10 cellular contexts compared by ENCODE assay signal in the genomic region with DNA sequence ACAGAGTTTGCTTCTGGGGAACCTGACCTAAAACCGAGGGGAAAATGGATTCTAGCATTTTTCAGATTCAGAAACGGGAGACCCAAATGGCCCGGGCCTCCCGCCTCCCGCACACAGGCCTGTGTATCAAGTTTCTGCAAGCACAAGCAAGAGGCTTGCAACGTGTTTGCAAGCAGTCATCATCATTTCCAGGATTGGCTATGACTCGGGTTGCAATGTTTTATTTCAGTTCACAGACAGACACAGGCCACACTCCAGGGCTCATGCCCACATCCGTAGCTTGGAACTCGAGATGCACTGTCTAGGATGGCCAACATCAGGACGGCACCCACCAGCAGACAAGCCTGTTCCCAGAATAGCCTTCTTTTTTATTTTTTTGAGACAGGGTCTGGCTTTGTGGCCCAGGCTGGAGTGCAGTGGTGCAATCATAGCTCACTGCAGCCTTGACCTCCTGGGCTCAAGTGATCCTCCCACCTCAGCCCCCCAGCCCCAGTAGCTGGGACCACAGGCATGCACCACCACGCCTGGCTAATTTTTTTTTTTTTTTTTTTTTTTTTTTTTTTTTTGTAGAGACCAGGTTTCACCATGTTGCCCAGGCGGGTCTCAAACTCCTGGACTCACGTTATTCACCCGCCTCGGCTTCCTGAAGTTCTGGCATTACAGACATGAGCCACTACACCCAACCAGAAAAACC.
DNase-seq lines count a peak whose midpoint lies in the region; ATAC-seq, FAIRE-seq and TF ChIP-seq lines count a peak whose summit lies in the region.
"Had no signal": no experiment of that assay in that cellular context is flagged by ENCODE, and none has a peak within 500 bp of the region (broad histone marks: within the 10 kb centered on the region; RNA-seq: fewer than 3 reads in every experiment).

No MANE protein-coding gene starts in this region.

- no peak overlapping the region for H2BK120ac ChIP-seq in H1 (replicated peaks; ENCODE audit: low read depth, low read length)
- no peak overlapping the region for H2BK120ac ChIP-seq in mesenchymal stem cell (ENCODE audit: low read depth, low read length)

- TF ChIP-seq RAD21 in H1 (IDR thresholded peaks at IDR 0.05 in 1 of 2, conservative IDR thresholded peaks at IDR 0.05 in 1 of 2; ENCODE audit: low read depth in 2 of 2, low read length in 2 of 2), result no peak

- H3K27me3 Mint-ChIP-seq in activated CD4-positive, alpha-beta T cell treated with anti-CD3 and anti-CD28 coated beads for 36 hours, result no peaks in the 10 kb centered on the region

- FAIRE-seq in H1 (lab: Jason Lieb, UNC), result no peak

- H3K14ac ChIP-seq in H1 (ENCODE audit: insufficient read length) (no peak overlapping the region), mesenchymal stem cell (ENCODE audit: low read length in 2 of 2) (no peak overlapping the region)

- H3K36me3 Mint-ChIP-seq in activated CD4-positive, alpha-beta T cell treated with anti-CD3 and anti-CD28 coated beads for 36 hours (ENCODE audit: low read depth), result no peaks in the 10 kb centered on the region

- peak; percentile 50 for ATAC-seq in activated CD4-positive, alpha-beta T cell treated with anti-CD3 and anti-CD28 coated beads for 36 hours
- no peak for ATAC-seq in left colon

- no peak for TF ChIP-seq CTCF in H1 (IDR thresholded peaks at IDR 0.05; ENCODE audit: control extremely low read depth in 1 of 3, insufficient read depth in 1 of 3, low read depth in 1 of 3, low read length in 3 of 3)
- TF ChIP-seq CTCF in transverse colon (IDR thresholded peaks at IDR 0.05), result no peak

- peak overlapping the region; percentile 28 for H3K27ac Mint-ChIP-seq in activated CD4-positive, alpha-beta T cell treated with anti-CD3 and anti-CD28 coated beads for 36 hours

- H3K9ac ChIP-seq in H1 (replicated peaks in 1 of 4; ENCODE audit: extremely low read depth in 1 of 4, low read depth in 3 of 4, low read length in 3 of 4), result no peak overlapping the region
- H3K9ac ChIP-seq in mesenchymal stem cell (ENCODE audit: low read length), result peak overlapping the region; percentile 89

- peaks cover 15% of the 10 kb centered on the region for H3K4me1 Mint-ChIP-seq in activated CD4-positive, alpha-beta T cell treated with anti-CD3 and anti-CD28 coated beads for 36 hours

- H2BK15ac ChIP-seq in H1 (ENCODE audit: low read length), result no peak overlapping the region
- no peak overlapping the region for H2BK15ac ChIP-seq in mesenchymal stem cell (ENCODE audit: low read depth, poor library complexity, severe bottlenecking)

- POLR2A ChIA-PET in activated CD4-positive, alpha-beta T cell treated with anti-CD3 and anti-CD28 coated beads for 36 hours (lab: Charles Lee), result no interaction called here
- POLR2A ChIA-PET in H1 (lab: Charles Lee; ENCODE audit: partially characterized antibody), result interaction anchor here (0.7 to 2.2 kb wide), 2 partner anchors 28 to 192 kb away, joined by 3 to 8 read pairs; no protein-coding TSS in a partner anchor

- H2BK12ac ChIP-seq in H1 (ENCODE audit: low read depth, low read length) (no peak overlapping the region), mesenchymal stem cell (ENCODE audit: low read length in 2 of 2) (no peak overlapping the region)

- peak; percentile 15 for DNase-seq in activated CD4-positive, alpha-beta T cell treated with anti-CD3 and anti-CD28 coated beads for 36 hours
- no peak for DNase-seq in activated CD4-positive, alpha-beta T cell treated with anti-CD3 and anti-CD28 coated beads for 4 hours
- DNase-seq in H1 (ENCODE audit: low read depth in 1 of 2, low spot score in 2 of 2), result no peak
- DNase-seq in mesenchymal stem cell, result peak; percentile 53
- no peak for DNase-seq in transverse colon
- DNase-seq in retina, result no peak
- DNase-seq in DMS79 (lab: John Stamatoyannopoulos, UW), result no peak
- no peak for DNase-seq in left colon
- DNase-seq: effector CD4-positive, alpha-beta T cell; WERI-Rb-1 had no signal

- no peaks in the 10 kb centered on the region for H3K9me3 Mint-ChIP-seq in activated CD4-positive, alpha-beta T cell treated with anti-CD3 and anti-CD28 coated beads for 36 hours (ENCODE audit: low read depth)

- H2BK20ac ChIP-seq in H1 (ENCODE audit: low read length), result no peak overlapping the region

- H4K20me1 ChIP-seq in H1 (replicated peaks in 1 of 2; ENCODE audit: control insufficient read depth in 1 of 2, insufficient read depth in 2 of 2, low read length in 2 of 2), result no peaks in the 10 kb centered on the region

- 0 out of 2 replicates have a peak overlapping the region, but pooled peaks have one; percentile 36 for H3K18ac ChIP-seq in H1 (ENCODE audit: extremely low read depth, low read length)
- no peak overlapping the region for H3K18ac ChIP-seq in mesenchymal stem cell (ENCODE audit: low read depth in 1 of 2, low read length in 2 of 2)

- H3K4me3 Mint-ChIP-seq in activated CD4-positive, alpha-beta T cell treated with anti-CD3 and anti-CD28 coated beads for 36 hours, result no peak overlapping the region

- H3K56ac ChIP-seq in H1 (replicated peaks; ENCODE audit: insufficient read length, low read depth, low read length), result no peak overlapping the region

- no peaks in the 10 kb centered on the region for H3K23me2 ChIP-seq in H1 (ENCODE audit: low read depth, low read length)

- peaks cover 9 to 27% of the 10 kb centered on the region in 2 experiments; a peak in 3 of 4 replicates for H3K9me3 ChIP-seq in H1 (ENCODE audit: insufficient read depth in 2 of 2, low read depth in 1 of 2, low read length in 1 of 2)
- H3K9me3 ChIP-seq in mesenchymal stem cell (ENCODE audit: control insufficient read depth, low read length), result no peaks in the 10 kb centered on the region
- no peaks in the 10 kb centered on the region for H3K9me3 ChIP-seq in transverse colon

- H3K4me3 ChIP-seq in H1 (ENCODE audit: extremely low read depth in 1 of 4, insufficient read depth in 2 of 4, low read depth in 3 of 4, low read length in 4 of 4) (peak overlapping the region in 1 of 4 experiments; percentile 31; a peak in 2 of 8 replicates), mesenchymal stem cell (ENCODE audit: insufficient read depth in 1 of 2, low read depth in 1 of 2, low read length in 2 of 2) (peak overlapping the region in 1 of 2 experiments; percentile 71), transverse colon (no peak overlapping the region)

- whole genome bisulfite sequencing in H1 (ENCODE audit: extremely low coverage in 1 of 2, insufficient coverage in 1 of 2, insufficient read length in 1 of 2, insufficient replicate concordance in 2 of 2, low coverage in 1 of 2, low lambda C conversion rate in 2 of 2, missing lambda C conversion rate in 1 of 2), 2 experiments, result 78% methylated on average over 14 of the region's 15 CpGs; no CpG with 5 or more reads in 1 of the 2 experiments
- 79% methylated on average over 14 of the region's 15 CpGs for WGBS in mesenchymal stem cell
- WGBS in transverse colon (ENCODE audit: low coverage in 1 of 2), 2 donors, result 40 to 73% methylated on average over 2 to 15 of the region's 15 CpGs

- peaks cover 0 to 10% (median under 1%) of the 10 kb centered on the region in 4 experiments; a peak in 4 of 7 replicates for H3K4me1 ChIP-seq in H1 (replicated peaks in 1 of 4; ENCODE audit: control insufficient read depth in 3 of 4, insufficient read depth in 4 of 4, low read length in 3 of 4)
- H3K4me1 ChIP-seq in mesenchymal stem cell (ENCODE audit: control insufficient read depth, insufficient read depth, low read depth, low read length), result peaks cover 16% of the 10 kb centered on the region
- H3K4me1 ChIP-seq in transverse colon, result peaks cover 0 to 10% (median 0%) of the 10 kb centered on the region in 4 donors

- H3K23ac ChIP-seq in H1 (ENCODE audit: insufficient read length), result no peak overlapping the region
- no peak overlapping the region for H3K23ac ChIP-seq in mesenchymal stem cell (ENCODE audit: low read length in 2 of 2)

- H3K4me2 ChIP-seq in H1 (ENCODE audit: insufficient read depth in 1 of 2, low read depth in 2 of 2, low read length in 2 of 2) (peak overlapping the region; percentile 59 to 60; a peak in 3 of 4 replicates), mesenchymal stem cell (ENCODE audit: low read length, poor library complexity, severe bottlenecking) (peak overlapping the region; percentile 38)

- no peaks in the 10 kb centered on the region for H3K79me2 ChIP-seq in H1 (ENCODE audit: control insufficient read depth in 1 of 2, insufficient read depth in 2 of 2, low read length in 2 of 2)

- no peaks in the 10 kb centered on the region for H3K36me3 ChIP-seq in H1 (ENCODE audit: control insufficient read depth in 2 of 4, insufficient read depth in 4 of 4, low read length in 3 of 4)
- no peaks in the 10 kb centered on the region for H3K36me3 ChIP-seq in mesenchymal stem cell (ENCODE audit: control insufficient read depth in 1 of 2, insufficient read depth in 2 of 2, low read depth in 1 of 2, low read length in 2 of 2)
- H3K36me3 ChIP-seq in transverse colon, result no peaks in the 10 kb centered on the region
- H3K36me3 ChIP-seq: WERI-Rb-1 had no signal

- H4K5ac ChIP-seq in H1 (ENCODE audit: insufficient read length, low read depth, low read length), result no peak overlapping the region

- H2BK5ac ChIP-seq in H1 (ENCODE audit: low read depth, low read length), result peak overlapping the region; percentile 22; the same call in 1 of the 2 replicates
- H2BK5ac ChIP-seq in mesenchymal stem cell (ENCODE audit: low read depth, low read length, poor library complexity, severe bottlenecking), result no peak overlapping the region

- H4K8ac ChIP-seq in H1 (ENCODE audit: extremely low read depth, insufficient read depth, low read length) (0 out of 2 replicates have a peak overlapping the region, but pooled peaks have one; percentile 66), mesenchymal stem cell (ENCODE audit: low read length) (no peak overlapping the region)

- H3K4ac ChIP-seq in H1 (replicated peaks; ENCODE audit: insufficient read length, low read depth, low read length), result no peak overlapping the region
- H3K4ac ChIP-seq in mesenchymal stem cell (ENCODE audit: low read depth in 1 of 2, low read length in 2 of 2), result no peak overlapping the region

- CTCF ChIA-PET in activated CD4-positive, alpha-beta T cell treated with anti-CD3 and anti-CD28 coated beads for 36 hours (lab: Charles Lee), result interaction anchor here (0.7 to 1.3 kb wide), 2 partner anchors 19 to 140 kb away, joined by 3 read pairs; no protein-coding TSS in a partner anchor
- CTCF ChIA-PET in H1 (lab: Charles Lee; ENCODE audit: partially characterized antibody), result interaction anchor here (1.0 to 6.7 kb wide), 3 partner anchors 9 to 156 kb away, joined by 3 to 32 read pairs (median 4); no protein-coding TSS in a partner anchor

- no peak for TF ChIP-seq POLR2A in H1 (IDR thresholded peaks at IDR 0.05; ENCODE audit: control extremely low read depth in 1 of 2, low read depth in 2 of 2, low read length in 2 of 2)
- TF ChIP-seq POLR2A in transverse colon (IDR thresholded peaks at IDR 0.05), result no peak

- TF ChIP-seq EP300 in H1 (IDR thresholded peaks at IDR 0.05; ENCODE audit: borderline replicate concordance in 1 of 2, low read depth in 2 of 2, low read length in 2 of 2) (no peak), transverse colon (IDR thresholded peaks at IDR 0.05; ENCODE audit: low read depth) (no peak)

- no peak overlapping the region for H3K27ac ChIP-seq in H1 (ENCODE audit: low read depth, low read length)
- peak overlapping the region; percentile 68 for H3K27ac ChIP-seq in mesenchymal stem cell (ENCODE audit: low read length, poor library complexity, severe bottlenecking)
- peak overlapping the region; percentile 21 to 56 (median 43) for H3K27ac ChIP-seq in transverse colon
- H3K27ac ChIP-seq: WERI-Rb-1 had no signal

- H3K79me1 ChIP-seq in H1 (ENCODE audit: low read depth, low read length) (no peaks in the 10 kb centered on the region), mesenchymal stem cell (replicated peaks; ENCODE audit: low read length, poor library complexity, severe bottlenecking) (no peaks in the 10 kb centered on the region)

- H2AFZ ChIP-seq in H1 (ENCODE audit: low read length) (no peak overlapping the region; the same call in 1 of the 2 replicates), mesenchymal stem cell (ENCODE audit: low read depth, low read length) (no peak overlapping the region)

- H4K91ac ChIP-seq in H1 (replicated peaks; ENCODE audit: insufficient read length, low read length) (no peak overlapping the region), mesenchymal stem cell (ENCODE audit: low read length) (no peak overlapping the region)

- intact Hi-C loops in activated CD4-positive, alpha-beta T cell treated with anti-CD3 and anti-CD28 coated beads for 36 hours (cut with DNase I, micrococcal nuclease), result loop anchor here in 1 of 2 experiments (10.0 kb wide), 1 partner anchor 471 kb away; no protein-coding TSS in a partner anchor
- intact Hi-C loops in transverse colon (cut with DNase I; ENCODE audit: low total_unique reads) (no loop called here), left colon (cut with DNase I, micrococcal nuclease) (no loop called here)

- in situ Hi-C loops in transverse colon (cut with MboI; ENCODE audit: low pct_ligation_motif_present in 1 of 4, low pct_unique_long_range_greater_than_20kb in 1 of 4, low sequenced_read_pairs in 3 of 4), result loop anchor here in 3 of 4 donors (25.0 kb wide), 2 partner anchors 148 to 473 kb away; no protein-coding TSS in a partner anchor

- H2AK5ac ChIP-seq in H1 (ENCODE audit: low read depth, low read length) (no peak overlapping the region), mesenchymal stem cell (ENCODE audit: low read length, severe bottlenecking) (no peak overlapping the region)

- H3K27me3 ChIP-seq in H1 (replicated peaks in 1 of 4; ENCODE audit: control insufficient read depth in 3 of 4, extremely low read depth in 1 of 4, insufficient read depth in 3 of 4, low read length in 3 of 4) (no peaks in the 10 kb centered on the region; a peak in 1 of 7 replicates), mesenchymal stem cell (ENCODE audit: control insufficient read depth in 1 of 2, insufficient read depth in 1 of 2, low read length in 2 of 2) (no peaks in the 10 kb centered on the region), transverse colon (no peaks in the 10 kb centered on the region)

Comparison
In these comparisons a context has a peak if more than half of its experiments do, and no peak if none do; other contexts are left out.
1. DNase-seq: peak in activated CD4-positive, alpha-beta T cell treated with anti-CD3 and anti-CD28 coated beads for 36 hours (single experiment) and mesenchymal stem cell (single experiment); none in activated CD4-positive, alpha-beta T cell treated with anti-CD3 and anti-CD28 coated beads for 4 hours (0 of 2), H1 (0 of 2), transverse colon (single experiment), retina (single experiment), DMS79 (single experiment) and left colon (0 of 2).